ENCODE assay signal across 25 cellular contexts in genomic region chr7:139942686-139943085, GRCh38.
"Had no signal": no experiment of that assay in that cellular context is flagged by ENCODE, and none has a peak within 500 bp of the region (broad histone marks: within the 10 kb centered on the region; RNA-seq: fewer than 3 reads in every experiment).

No MANE protein-coding gene starts in this region.

- H3K27me3 ChIP-seq: adrenal gland, breast epithelium, SJCRH30 had no signal

- H3K36me3 ChIP-seq: adrenal gland, breast epithelium, SJCRH30 had no signal

- H3K4me1 ChIP-seq: adrenal gland, breast epithelium, SJCRH30 had no signal

- H3K4me3 Mint-ChIP-seq: activated B cell treated with CpG ODN at 0.5 μM for 24 hours; activated CD4-positive, alpha-beta memory T cell treated with anti-CD3 and anti-CD28 coated beads for 36 hours; activated CD4-positive, alpha-beta T cell treated with anti-CD3 and anti-CD28 coated beads, Interleukin-2, amount 10 ng/mL, durations not matched to agents 7 days and 5 days; activated naive CD4-positive, alpha-beta T cell treated with anti-CD3 and anti-CD28 coated beads, Interleukin-2, amount 10 ng/mL, durations not matched to agents 7 days and 5 days; activated naive CD8-positive, alpha-beta T cell treated with anti-CD3 and anti-CD28 coated beads for 36 hours; activated T-cell treated with anti-CD3 and anti-CD28 coated beads, Interleukin-2, amount 50 U/mL, for 4 hours; activated T-helper 17 cell treated with anti-CD3 and anti-CD28 coated beads, Interleukin-2, amount 50 U/mL, for 72 hours; T-helper 1 cell treated with Interleukin-12 subunit alpha and Interleukin-12 subunit beta and Interleukin-4 antibody, amounts not matched to agents 30 μg/mL and 1 μg/mL, for 36 hours had no signal

- H3K4me3 ChIP-seq: adrenal gland, breast epithelium, K562, SJCRH30 had no signal

- DNase-seq: activated B cell treated with CpG ODN at 0.5 μM for 24 hours; activated CD4-positive, alpha-beta memory T cell treated with anti-CD3 and anti-CD28 coated beads for 36 hours; activated CD4-positive, alpha-beta T cell treated with anti-CD3 and anti-CD28 coated beads, Interleukin-2, amount 10 ng/mL, durations not matched to agents 7 days and 5 days; activated CD8-positive, alpha-beta memory T cell treated with anti-CD3 and anti-CD28 coated beads for 24 hours; activated gamma-delta T cell; activated naive CD4-positive, alpha-beta T cell treated with anti-CD3 and anti-CD28 coated beads, Interleukin-2, amount 10 ng/mL, durations not matched to agents 7 days and 5 days; activated naive CD8-positive, alpha-beta T cell treated with anti-CD3 and anti-CD28 coated beads for 36 hours; activated T-cell treated with anti-CD3 and anti-CD28 coated beads, Interleukin-2, amount 50 U/mL, for 4 hours; central memory CD4-positive, alpha-beta T cell; Kasumi-1; NCI-H1048; NCI-H187 treated with DMSO at 0.1 percent for 48 hours; NCI-H446 treated with DMSO at 0.1 percent for 48 hours; NK-92 treated with Interleukin-12 subunit alpha and Interleukin-12 subunit beta, amount 100 ng/mL, for 24 hours; OCI-M1; Right ventricle myocardium superior; RPMI8226; SJCRH30 had no signal

- H3K27ac Mint-ChIP-seq: activated B cell treated with CpG ODN at 0.5 μM for 24 hours; activated CD4-positive, alpha-beta memory T cell treated with anti-CD3 and anti-CD28 coated beads for 36 hours; activated CD4-positive, alpha-beta T cell treated with anti-CD3 and anti-CD28 coated beads, Interleukin-2, amount 10 ng/mL, durations not matched to agents 7 days and 5 days; activated naive CD4-positive, alpha-beta T cell treated with anti-CD3 and anti-CD28 coated beads, Interleukin-2, amount 10 ng/mL, durations not matched to agents 7 days and 5 days; activated naive CD8-positive, alpha-beta T cell treated with anti-CD3 and anti-CD28 coated beads for 36 hours; activated T-helper 17 cell treated with anti-CD3 and anti-CD28 coated beads, Interleukin-2, amount 50 U/mL, for 72 hours; T-helper 1 cell treated with Interleukin-12 subunit alpha and Interleukin-12 subunit beta and Interleukin-4 antibody, amounts not matched to agents 30 μg/mL and 1 μg/mL, for 36 hours had no signal

- ATAC-seq: activated T-cell treated with anti-CD3 and anti-CD28 coated beads, Interleukin-2, amount 50 U/mL, for 4 hours; activated T-helper 17 cell treated with anti-CD3 and anti-CD28 coated beads, Interleukin-2, amount 50 U/mL, for 72 hours; K562; Panc1; SK-N-SH treated with all-trans-retinoic acid at 6 μM for 48 hours had no signal

- H3K36me3 Mint-ChIP-seq: activated naive CD8-positive, alpha-beta T cell treated with anti-CD3 and anti-CD28 coated beads for 36 hours had no signal

- H3K27me3 Mint-ChIP-seq: activated CD4-positive, alpha-beta memory T cell treated with anti-CD3 and anti-CD28 coated beads for 36 hours; activated T-helper 17 cell treated with anti-CD3 and anti-CD28 coated beads, Interleukin-2, amount 50 U/mL, for 72 hours had no signal

- H3K9me3 ChIP-seq: adrenal gland, SJCRH30 had no signal
